In the genomic region with DNA sequence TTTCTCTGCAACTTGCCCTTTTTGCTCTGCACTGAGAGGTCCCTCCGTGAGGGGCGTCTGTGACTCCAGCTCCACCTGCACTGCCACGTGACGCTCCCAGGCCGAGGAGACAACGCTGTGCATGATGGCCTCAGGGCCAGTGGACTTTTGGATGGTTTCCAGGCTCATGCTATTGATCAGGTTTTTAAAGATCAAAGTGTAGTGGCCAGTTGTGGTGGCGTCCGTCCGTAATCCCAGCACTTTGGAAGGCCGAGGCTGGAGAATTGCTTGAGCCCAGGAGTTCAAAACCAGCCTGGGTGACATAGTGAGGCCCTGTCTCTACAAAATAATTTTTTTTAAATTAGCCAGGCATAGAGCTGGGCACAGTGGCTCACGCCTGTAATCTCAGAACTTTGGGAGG, we compare ENCODE assay signal across 1 cellular context.
A peak's percentile ranks its signal among the peaks of the same experiment; 100 is the strongest.
TF ChIP-seq lines count a peak whose summit lies in the region.

No MANE protein-coding gene starts in this region.

TF ChIP-seq in HepG2, 621 proteins besides CTCF, POLR2A, EP300 and RAD21 (continued from another document and continues in another):
- TF ChIP-seq ZNF512B (CRISPR knock-in tag; IDR thresholded peaks at IDR 0.05; ENCODE audit: borderline replicate concordance) (no peak), ZNF383 (CRISPR knock-in tag; IDR thresholded peaks at IDR 0.05; ENCODE audit: borderline replicate concordance) (no peak), JDP2 (CRISPR knock-in tag; IDR thresholded peaks at IDR 0.05; ENCODE audit: borderline replicate concordance) (no peak; the same call in 1 of the 2 replicates), ZNF672 (CRISPR knock-in tag; IDR thresholded peaks at IDR 0.05) (no peak), ZFYVE20 (CRISPR knock-in tag; IDR thresholded peaks at IDR 0.05; ENCODE audit: borderline replicate concordance, low read depth) (no peak), NFRKB (IDR thresholded peaks at IDR 0.05) (no peak), RARG (CRISPR knock-in tag; IDR thresholded peaks at IDR 0.05; ENCODE audit: low read depth) (no peak), ZNF737 (CRISPR knock-in tag; IDR thresholded peaks at IDR 0.05; ENCODE audit: borderline replicate concordance) (no peak), ZNF7 (CRISPR knock-in tag; IDR thresholded peaks at IDR 0.05) (no peak), ZNF101 (CRISPR knock-in tag; IDR thresholded peaks at IDR 0.05; ENCODE audit: borderline replicate concordance, low read depth) (no peak), RFX1 (IDR thresholded peaks at IDR 0.05) (no peak), FOXP1 (IDR thresholded peaks at IDR 0.05) (no peak), FOXP1 (CRISPR knock-in tag; IDR thresholded peaks at IDR 0.05) (peak; percentile 56; the same call in 1 of the 2 replicates), TCF12 (IDR thresholded peaks at IDR 0.05) (no peak), TCF12 (CRISPR knock-in tag; IDR thresholded peaks at IDR 0.05) (no peak), CHD2 (IDR thresholded peaks at IDR 0.05; ENCODE audit: low read depth, low read length) (no peak), ZSCAN22 (CRISPR knock-in tag; IDR thresholded peaks at IDR 0.05) (no peak), ZKSCAN8 (CRISPR knock-in tag; IDR thresholded peaks at IDR 0.05; ENCODE audit: borderline replicate concordance) (no peak), RXRA (CRISPR knock-in tag; IDR thresholded peaks at IDR 0.05) (peak; percentile 63; the same call in 1 of the 2 replicates), TFDP1 (CRISPR knock-in tag; IDR thresholded peaks at IDR 0.05; ENCODE audit: borderline replicate concordance) (peak; percentile 83; the same call in 1 of the 2 replicates), CREB1 (IDR thresholded peaks at IDR 0.05) (peak; percentile 57), CREB1 (CRISPR knock-in tag; IDR thresholded peaks at IDR 0.05) (no peak; the same call in 1 of the 2 replicates), ZBTB4 (CRISPR knock-in tag; IDR thresholded peaks at IDR 0.05; ENCODE audit: borderline replicate concordance) (no peak), PBX2 (CRISPR knock-in tag; IDR thresholded peaks at IDR 0.05) (no peak), STAT5B (CRISPR knock-in tag; IDR thresholded peaks at IDR 0.05) (no peak), RBM39 (IDR thresholded peaks at IDR 0.05; ENCODE audit: low read depth, low read length, poor library complexity, severe bottlenecking) (no peak), ZFP36 (IDR thresholded peaks at IDR 0.05; ENCODE audit: borderline replicate concordance, low read depth, low read length, partially characterized antibody) (no peak), CENPBD1 (CRISPR knock-in tag; IDR thresholded peaks at IDR 0.05; ENCODE audit: borderline replicate concordance, low read depth) (no peak)
- TF ChIP-seq, protein P1, sequence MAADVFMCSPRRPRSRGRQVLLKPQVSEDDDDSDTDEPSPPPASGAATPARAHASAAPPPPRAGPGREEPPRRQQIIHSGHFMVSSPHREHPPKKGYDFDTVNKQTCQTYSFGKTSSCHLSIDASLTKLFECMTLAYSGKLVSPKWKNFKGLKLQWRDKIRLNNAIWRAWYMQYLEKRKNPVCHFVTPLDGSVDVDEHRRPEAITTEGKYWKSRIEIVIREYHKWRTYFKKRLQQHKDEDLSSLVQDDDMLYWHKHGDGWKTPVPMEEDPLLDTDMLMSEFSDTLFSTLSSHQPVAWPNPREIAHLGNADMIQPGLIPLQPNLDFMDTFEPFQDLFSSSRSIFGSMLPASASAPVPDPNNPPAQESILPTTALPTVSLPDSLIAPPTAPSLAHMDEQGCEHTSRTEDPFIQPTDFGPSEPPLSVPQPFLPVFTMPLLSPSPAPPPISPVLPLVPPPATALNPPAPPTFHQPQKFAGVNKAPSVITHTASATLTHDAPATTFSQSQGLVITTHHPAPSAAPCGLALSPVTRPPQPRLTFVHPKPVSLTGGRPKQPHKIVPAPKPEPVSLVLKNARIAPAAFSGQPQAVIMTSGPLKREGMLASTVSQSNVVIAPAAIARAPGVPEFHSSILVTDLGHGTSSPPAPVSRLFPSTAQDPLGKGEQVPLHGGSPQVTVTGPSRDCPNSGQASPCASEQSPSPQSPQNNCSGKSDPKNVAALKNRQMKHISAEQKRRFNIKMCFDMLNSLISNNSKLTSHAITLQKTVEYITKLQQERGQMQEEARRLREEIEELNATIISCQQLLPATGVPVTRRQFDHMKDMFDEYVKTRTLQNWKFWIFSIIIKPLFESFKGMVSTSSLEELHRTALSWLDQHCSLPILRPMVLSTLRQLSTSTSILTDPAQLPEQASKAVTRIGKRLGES (CRISPR knock-in tag; IDR thresholded peaks at IDR 0.05; ENCODE audit: borderline replicate concordance) = peak; percentile 63; the same call in 1 of the 2 replicates
- TF ChIP-seq, protein P2, sequence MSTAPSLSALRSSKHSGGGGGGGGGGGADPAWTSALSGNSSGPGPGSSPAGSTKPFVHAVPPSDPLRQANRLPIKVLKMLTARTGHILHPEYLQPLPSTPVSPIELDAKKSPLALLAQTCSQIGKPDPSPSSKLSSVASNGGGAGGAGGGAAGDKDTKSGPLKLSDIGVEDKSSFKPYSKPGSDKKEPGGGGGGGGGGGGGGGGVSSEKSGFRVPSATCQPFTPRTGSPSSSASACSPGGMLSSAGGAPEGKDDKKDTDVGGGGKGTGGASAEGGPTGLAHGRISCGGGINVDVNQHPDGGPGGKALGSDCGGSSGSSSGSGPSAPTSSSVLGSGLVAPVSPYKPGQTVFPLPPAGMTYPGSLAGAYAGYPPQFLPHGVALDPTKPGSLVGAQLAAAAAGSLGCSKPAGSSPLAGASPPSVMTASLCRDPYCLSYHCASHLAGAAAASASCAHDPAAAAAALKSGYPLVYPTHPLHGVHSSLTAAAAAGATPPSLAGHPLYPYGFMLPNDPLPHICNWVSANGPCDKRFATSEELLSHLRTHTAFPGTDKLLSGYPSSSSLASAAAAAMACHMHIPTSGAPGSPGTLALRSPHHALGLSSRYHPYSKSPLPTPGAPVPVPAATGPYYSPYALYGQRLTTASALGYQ (CRISPR knock-in tag; IDR thresholded peaks at IDR 0.05) = peak; percentile 73; the same call in 1 of the 2 replicates
- TF ChIP-seq, protein P3, sequence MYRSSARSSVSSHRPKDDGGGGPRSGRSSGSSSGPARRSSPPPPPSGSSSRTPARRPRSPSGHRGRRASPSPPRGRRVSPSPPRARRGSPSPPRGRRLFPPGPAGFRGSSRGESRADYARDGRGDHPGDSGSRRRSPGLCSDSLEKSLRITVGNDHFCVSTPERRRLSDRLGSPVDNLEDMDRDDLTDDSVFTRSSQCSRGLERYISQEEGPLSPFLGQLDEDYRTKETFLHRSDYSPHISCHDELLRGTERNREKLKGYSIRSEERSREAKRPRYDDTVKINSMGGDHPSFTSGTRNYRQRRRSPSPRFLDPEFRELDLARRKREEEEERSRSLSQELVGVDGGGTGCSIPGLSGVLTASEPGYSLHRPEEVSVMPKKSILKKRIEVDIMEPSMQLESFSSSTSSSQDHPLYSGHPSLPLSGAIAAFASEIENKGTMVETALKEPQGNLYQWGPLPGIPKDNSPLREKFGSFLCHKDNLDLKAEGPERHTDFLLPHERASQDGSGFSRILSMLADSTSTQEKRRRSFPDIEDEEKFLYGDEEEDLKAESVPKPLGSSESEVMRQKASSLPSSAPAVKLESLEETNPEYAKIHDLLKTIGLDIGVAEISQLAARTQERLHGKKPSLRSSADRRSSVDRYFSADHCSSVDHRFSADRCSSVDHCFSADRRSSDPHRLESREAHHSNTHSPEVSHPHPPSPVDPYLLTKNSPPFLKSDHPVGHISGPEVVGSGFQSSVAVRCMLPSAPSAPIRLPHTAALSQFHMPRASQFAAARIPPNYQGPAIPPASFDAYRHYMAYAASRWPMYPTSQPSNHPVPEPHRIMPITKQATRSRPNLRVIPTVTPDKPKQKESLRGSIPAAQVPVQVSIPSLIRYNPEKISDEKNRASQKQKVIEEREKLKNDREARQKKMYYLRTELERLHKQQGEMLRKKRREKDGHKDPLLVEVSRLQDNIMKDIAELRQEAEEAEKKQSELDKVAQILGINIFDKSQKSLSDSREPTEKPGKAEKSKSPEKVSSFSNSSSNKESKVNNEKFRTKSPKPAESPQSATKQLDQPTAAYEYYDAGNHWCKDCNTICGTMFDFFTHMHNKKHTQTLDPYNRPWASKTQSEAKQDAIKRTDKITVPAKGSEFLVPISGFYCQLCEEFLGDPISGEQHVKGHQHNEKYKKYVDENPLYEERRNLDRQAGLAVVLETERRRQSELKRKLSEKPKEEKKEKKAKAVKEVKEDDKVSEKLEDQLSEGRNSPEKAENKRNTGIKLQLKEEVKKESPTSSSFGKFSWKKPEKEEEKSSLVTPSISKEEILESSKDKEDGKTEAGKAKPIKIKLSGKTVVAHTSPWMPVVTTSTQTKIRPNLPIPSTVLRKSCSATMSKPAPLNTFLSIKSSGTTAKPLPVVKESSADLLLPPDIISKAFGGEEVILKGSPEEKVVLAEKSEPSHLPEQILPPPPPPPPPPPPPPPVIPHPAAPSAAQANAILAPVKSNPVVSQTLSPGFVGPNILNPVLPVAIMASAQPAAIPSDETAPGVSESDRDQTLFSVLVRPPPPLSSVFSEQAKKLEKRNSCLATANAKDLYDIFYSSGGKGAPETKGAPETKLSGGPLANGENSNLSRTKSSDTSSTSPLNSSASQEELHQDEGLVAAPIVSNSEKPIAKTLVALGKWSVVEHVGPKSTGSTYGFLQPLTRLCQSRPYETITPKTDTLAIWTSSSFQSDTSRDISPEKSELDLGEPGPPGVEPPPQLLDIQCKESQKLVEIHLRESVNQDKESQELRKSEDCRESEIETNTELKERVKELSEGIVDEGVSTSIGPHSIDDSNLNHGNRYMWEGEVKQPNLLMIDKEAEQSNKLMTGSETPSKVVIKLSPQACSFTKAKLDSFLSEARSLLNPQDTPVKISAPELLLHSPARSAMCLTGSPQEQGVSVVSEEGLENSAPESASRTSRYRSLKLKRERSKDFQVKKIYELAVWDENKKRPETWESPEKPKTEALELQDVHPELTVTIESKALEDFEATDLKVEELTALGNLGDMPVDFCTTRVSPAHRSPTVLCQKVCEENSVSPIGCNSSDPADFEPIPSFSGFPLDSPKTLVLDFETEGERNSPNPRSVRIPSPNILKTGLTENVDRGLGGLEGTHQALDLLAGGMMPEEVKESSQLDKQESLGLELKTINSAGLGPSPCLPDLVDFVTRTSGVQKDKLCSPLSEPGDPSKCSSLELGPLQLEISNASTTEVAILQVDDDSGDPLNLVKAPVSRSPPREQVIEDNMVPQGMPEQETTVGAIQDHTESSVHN (CRISPR knock-in tag; IDR thresholded peaks at IDR 0.05) = no peak
- TF ChIP-seq, protein P4, sequence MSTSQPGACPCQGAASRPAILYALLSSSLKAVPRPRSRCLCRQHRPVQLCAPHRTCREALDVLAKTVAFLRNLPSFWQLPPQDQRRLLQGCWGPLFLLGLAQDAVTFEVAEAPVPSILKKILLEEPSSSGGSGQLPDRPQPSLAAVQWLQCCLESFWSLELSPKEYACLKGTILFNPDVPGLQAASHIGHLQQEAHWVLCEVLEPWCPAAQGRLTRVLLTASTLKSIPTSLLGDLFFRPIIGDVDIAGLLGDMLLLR (CRISPR knock-in tag; IDR thresholded peaks at IDR 0.05) = no peak
